ENCODE assay signal across 1 cellular context in the genomic region with DNA sequence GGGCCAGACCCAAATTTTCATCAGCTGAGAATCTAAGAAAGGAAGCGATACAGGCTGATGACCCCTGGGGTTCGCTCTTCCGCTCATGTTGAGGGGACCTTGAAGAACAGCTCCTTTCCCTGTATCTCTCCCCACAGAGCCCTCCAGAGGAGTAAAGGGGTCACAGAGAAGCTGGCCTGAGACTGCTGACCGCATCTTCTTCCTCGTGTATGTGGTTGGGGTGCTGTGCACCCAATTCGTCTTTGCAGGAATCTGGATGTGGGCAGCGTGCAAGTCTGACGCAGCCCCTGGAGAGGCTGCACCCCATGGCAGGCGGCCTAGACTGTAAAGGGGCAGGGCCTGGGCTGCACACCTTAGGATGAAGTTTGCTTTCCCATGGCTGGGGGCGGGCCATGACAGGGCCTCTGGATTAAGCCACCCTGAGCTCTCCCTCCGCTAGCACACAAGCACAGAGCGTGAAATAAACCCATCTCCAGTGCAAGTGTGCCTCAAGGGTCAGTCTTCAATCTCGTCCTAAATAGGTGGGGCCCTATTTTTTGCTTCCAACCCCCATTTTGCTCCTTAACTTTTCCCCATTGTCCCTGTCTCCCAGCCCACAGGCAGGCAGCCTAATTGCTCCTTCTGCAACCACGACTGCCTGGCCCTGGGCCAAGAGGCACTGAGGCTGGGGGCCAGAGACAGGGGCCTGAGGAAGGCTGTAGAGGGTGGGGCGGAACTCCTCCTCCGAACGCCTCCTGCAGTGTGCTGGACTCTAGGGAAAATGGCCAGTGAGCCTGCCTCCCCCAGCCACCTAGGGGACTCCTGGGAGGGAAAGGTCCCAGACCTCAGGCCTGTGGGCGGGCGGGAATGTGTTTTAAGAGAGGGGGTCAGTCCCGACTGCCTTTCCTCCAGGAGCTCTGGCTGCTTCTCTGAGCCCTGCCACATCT.
TF ChIP-seq lines count a peak whose summit lies in the region.

No MANE protein-coding gene starts in this region.

TF ChIP-seq in HEK293, 187 proteins besides CTCF, POLR2A, EP300 and RAD21 (continued from another document):
- TF ChIP-seq, protein P1, sequence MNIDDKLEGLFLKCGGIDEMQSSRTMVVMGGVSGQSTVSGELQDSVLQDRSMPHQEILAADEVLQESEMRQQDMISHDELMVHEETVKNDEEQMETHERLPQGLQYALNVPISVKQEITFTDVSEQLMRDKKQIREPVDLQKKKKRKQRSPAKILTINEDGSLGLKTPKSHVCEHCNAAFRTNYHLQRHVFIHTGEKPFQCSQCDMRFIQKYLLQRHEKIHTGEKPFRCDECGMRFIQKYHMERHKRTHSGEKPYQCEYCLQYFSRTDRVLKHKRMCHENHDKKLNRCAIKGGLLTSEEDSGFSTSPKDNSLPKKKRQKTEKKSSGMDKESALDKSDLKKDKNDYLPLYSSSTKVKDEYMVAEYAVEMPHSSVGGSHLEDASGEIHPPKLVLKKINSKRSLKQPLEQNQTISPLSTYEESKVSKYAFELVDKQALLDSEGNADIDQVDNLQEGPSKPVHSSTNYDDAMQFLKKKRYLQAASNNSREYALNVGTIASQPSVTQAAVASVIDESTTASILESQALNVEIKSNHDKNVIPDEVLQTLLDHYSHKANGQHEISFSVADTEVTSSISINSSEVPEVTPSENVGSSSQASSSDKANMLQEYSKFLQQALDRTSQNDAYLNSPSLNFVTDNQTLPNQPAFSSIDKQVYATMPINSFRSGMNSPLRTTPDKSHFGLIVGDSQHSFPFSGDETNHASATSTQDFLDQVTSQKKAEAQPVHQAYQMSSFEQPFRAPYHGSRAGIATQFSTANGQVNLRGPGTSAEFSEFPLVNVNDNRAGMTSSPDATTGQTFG (tag by site-specific recombination; IDR thresholded peaks at IDR 0.05; ENCODE audit: borderline replicate concordance), result no peak
- TF ChIP-seq GLIS1 (tag by site-specific recombination; IDR thresholded peaks at IDR 0.05), result no peak
- TF ChIP-seq ZNF548 (tag by site-specific recombination; IDR thresholded peaks at IDR 0.05), result no peak
- no peak for TF ChIP-seq ZNF701 (tag by site-specific recombination; IDR thresholded peaks at IDR 0.05)
- no peak for TF ChIP-seq ZNF596 (tag by site-specific recombination; IDR thresholded peaks at IDR 0.05)
- TF ChIP-seq ZNF777 (tag by site-specific recombination; IDR thresholded peaks at IDR 0.05; ENCODE audit: borderline replicate concordance), result no peak
- no peak for TF ChIP-seq ZNF24 (tag by site-specific recombination; IDR thresholded peaks at IDR 0.05)
- no peak for TF ChIP-seq FEZF1 (tag by site-specific recombination; IDR thresholded peaks at IDR 0.05)
- TF ChIP-seq ZNF623 (tag by site-specific recombination; IDR thresholded peaks at IDR 0.05), result no peak
- no peak for TF ChIP-seq ZSCAN16 (tag by site-specific recombination; IDR thresholded peaks at IDR 0.05)
- no peak for TF ChIP-seq RBAK (tag by site-specific recombination; IDR thresholded peaks at IDR 0.05)
- no peak for TF ChIP-seq ZBTB7A (tag by site-specific recombination; IDR thresholded peaks at IDR 0.05; ENCODE audit: low read depth)
- TF ChIP-seq ZBTB20 (tag by site-specific recombination; IDR thresholded peaks at IDR 0.05), result no peak
- no peak for TF ChIP-seq ZNF626 (tag by site-specific recombination; IDR thresholded peaks at IDR 0.05)
- TF ChIP-seq ZNF274 (IDR thresholded peaks at IDR 0.05; ENCODE audit: low read length), result no peak
- no peak for TF ChIP-seq ZNF274 (tag by site-specific recombination; IDR thresholded peaks at IDR 0.05; ENCODE audit: borderline replicate concordance)
- TF ChIP-seq ZFP69B (tag by site-specific recombination; IDR thresholded peaks at IDR 0.05), result no peak
- peak; percentile 75; the same call in 1 of the 2 replicates for TF ChIP-seq ZNF600 (tag by site-specific recombination; IDR thresholded peaks at IDR 0.05)
- TF ChIP-seq ZFP37 (tag by site-specific recombination; IDR thresholded peaks at IDR 0.05), result no peak
- TF ChIP-seq, protein P2, sequence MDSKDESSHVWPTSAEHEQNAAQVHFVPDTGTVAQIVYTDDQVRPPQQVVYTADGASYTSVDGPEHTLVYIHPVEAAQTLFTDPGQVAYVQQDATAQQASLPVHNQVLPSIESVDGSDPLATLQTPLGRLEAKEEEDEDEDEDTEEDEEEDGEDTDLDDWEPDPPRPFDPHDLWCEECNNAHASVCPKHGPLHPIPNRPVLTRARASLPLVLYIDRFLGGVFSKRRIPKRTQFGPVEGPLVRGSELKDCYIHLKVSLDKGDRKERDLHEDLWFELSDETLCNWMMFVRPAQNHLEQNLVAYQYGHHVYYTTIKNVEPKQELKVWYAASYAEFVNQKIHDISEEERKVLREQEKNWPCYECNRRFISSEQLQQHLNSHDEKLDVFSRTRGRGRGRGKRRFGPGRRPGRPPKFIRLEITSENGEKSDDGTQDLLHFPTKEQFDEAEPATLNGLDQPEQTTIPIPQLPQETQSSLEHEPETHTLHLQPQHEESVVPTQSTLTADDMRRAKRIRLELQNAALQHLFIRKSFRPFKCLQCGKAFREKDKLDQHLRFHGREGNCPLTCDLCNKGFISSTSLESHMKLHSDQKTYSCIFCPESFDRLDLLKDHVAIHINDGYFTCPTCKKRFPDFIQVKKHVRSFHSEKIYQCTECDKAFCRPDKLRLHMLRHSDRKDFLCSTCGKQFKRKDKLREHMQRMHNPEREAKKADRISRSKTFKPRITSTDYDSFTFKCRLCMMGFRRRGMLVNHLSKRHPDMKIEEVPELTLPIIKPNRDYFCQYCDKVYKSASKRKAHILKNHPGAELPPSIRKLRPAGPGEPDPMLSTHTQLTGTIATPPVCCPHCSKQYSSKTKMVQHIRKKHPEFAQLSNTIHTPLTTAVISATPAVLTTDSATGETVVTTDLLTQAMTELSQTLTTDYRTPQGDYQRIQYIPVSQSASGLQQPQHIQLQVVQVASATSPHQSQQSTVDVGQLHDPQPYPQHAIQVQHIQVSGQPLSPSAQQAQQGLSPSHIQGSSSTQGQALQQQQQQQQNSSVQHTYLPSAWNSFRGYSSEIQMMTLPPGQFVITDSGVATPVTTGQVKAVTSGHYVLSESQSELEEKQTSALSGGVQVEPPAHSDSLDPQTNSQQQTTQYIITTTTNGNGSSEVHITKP (tag by site-specific recombination; IDR thresholded peaks at IDR 0.05), result peak; percentile 57; the same call in 1 of the 2 replicates
- no peak for TF ChIP-seq TCF7L2 (IDR thresholded peaks at IDR 0.05; ENCODE audit: borderline replicate concordance, low read depth, low read length)
- TF ChIP-seq ZNF37A (tag by site-specific recombination; IDR thresholded peaks at IDR 0.05), result no peak
